In genomic region chr11:75313457-75314272, GRCh38 we compare ENCODE assay signal across 9 cellular contexts. TPM values are rescaled to one million over a fixed set of nuclear protein-coding genes. Genes with fewer than 3 reads are reported as not detected.
A peak's percentile ranks its signal among the peaks of the same experiment; 100 is the strongest.
DNase-seq lines count a peak whose midpoint lies in the region; ATAC-seq and TF ChIP-seq lines count a peak whose summit lies in the region.
"Had no signal": no experiment of that assay in that cellular context is flagged by ENCODE, and none has a peak within 500 bp of the region (broad histone marks: within the 10 kb centered on the region; RNA-seq: fewer than 3 reads in every experiment).

No MANE protein-coding gene starts in this region.

- CTCF ChIA-PET in BJ (lab: Yijun Ruan, JAX), result interaction anchor here (1.5 to 3.4 kb wide), 4 partner anchors 27 to 74 kb away, joined by 4 to 14 read pairs (median 6); no protein-coding TSS in a partner anchor

- H3K27me3 ChIP-seq in BJ (ENCODE audit: control insufficient read depth, insufficient read depth, low read length) (no peaks in the 10 kb centered on the region), esophagus muscularis mucosa (no peaks in the 10 kb centered on the region)
- H3K27me3 ChIP-seq: neutrophil had no signal

- H3K4me1 Mint-ChIP-seq in nephron, result peaks cover 34% of the 10 kb centered on the region

- no peak for ATAC-seq in activated naive CD4-positive, alpha-beta T cell treated with anti-CD3 and anti-CD28 coated beads, Interleukin-2, amount 50 U/mL, for 72 hours
- no peak for ATAC-seq in HG02623 (IDR thresholded peaks at IDR 0.05; ENCODE audit: unreplicated experiment)

- H3K36me3 Mint-ChIP-seq in nephron (ENCODE audit: low read depth), result no peaks in the 10 kb centered on the region
- no peaks in the 10 kb centered on the region for H3K36me3 Mint-ChIP-seq in activated naive CD4-positive, alpha-beta T cell treated with anti-CD3 and anti-CD28 coated beads, Interleukin-2, amount 50 U/mL, for 72 hours

- H3K27ac ChIP-seq in esophagus muscularis mucosa (replicated peaks in 1 of 4), result peak overlapping the region; percentile 85 to 94 (median 90)
- H3K27ac ChIP-seq: neutrophil had no signal

- H3K27me3 Mint-ChIP-seq in nephron (ENCODE audit: low read depth), result peaks cover 4% of the 10 kb centered on the region

- DNase-seq in BJ (ENCODE audit: low read depth) (peak; percentile 47), NCI-H82 (lab: John Stamatoyannopoulos, UW) (peak; percentile 97), esophagus muscularis mucosa (ENCODE audit: extremely low spot score) (no peak), NOMO-1 (lab: John Stamatoyannopoulos, UW; ENCODE audit: unreplicated experiment in 2 of 2) (no peak), NCI-H748 treated with DMSO at 0.1 percent for 48 hours (lab: John Stamatoyannopoulos, UW) (no peak)
- DNase-seq in activated naive CD4-positive, alpha-beta T cell treated with anti-CD3 and anti-CD28 coated beads, Interleukin-2, amount 50 U/mL, for 72 hours (ENCODE audit: low spot score in 2 of 2), result no peak

- H3K4me3 Mint-ChIP-seq in nephron, result no peak overlapping the region

- intact Hi-C loops in esophagus muscularis mucosa (cut with DNase I), result no loop called here

- H3K4me3 ChIP-seq in BJ (ENCODE audit: low read depth, low read length), result no peak overlapping the region
- H3K4me3 ChIP-seq in esophagus muscularis mucosa, result no peak overlapping the region

- no peak for TF ChIP-seq CTCF in BJ (IDR thresholded peaks at IDR 0.05; ENCODE audit: insufficient read depth, low read depth, low read length)
- TF ChIP-seq CTCF in esophagus muscularis mucosa (IDR thresholded peaks at IDR 0.05), result no peak
- no peak for TF ChIP-seq CTCF in nephron (IDR thresholded peaks at IDR 0.05; ENCODE audit: unreplicated experiment in 3 of 3)

- no peaks in the 10 kb centered on the region for H3K9me3 Mint-ChIP-seq in nephron
- no peaks in the 10 kb centered on the region for H3K9me3 Mint-ChIP-seq in activated naive CD4-positive, alpha-beta T cell treated with anti-CD3 and anti-CD28 coated beads, Interleukin-2, amount 50 U/mL, for 72 hours

- peak overlapping the region; percentile 86 to 93 (median 89) for H3K27ac Mint-ChIP-seq in nephron
- H3K27ac Mint-ChIP-seq in activated naive CD4-positive, alpha-beta T cell treated with anti-CD3 and anti-CD28 coated beads, Interleukin-2, amount 50 U/mL, for 72 hours, result no peak overlapping the region

- peaks cover 57 to 99% (median 97%) of the 10 kb centered on the region in 4 donors for H3K4me1 ChIP-seq in esophagus muscularis mucosa

- no peak for TF ChIP-seq POLR2A in esophagus muscularis mucosa (IDR thresholded peaks at IDR 0.05; ENCODE audit: low read depth)

- no peaks in the 10 kb centered on the region for H3K36me3 ChIP-seq in BJ (ENCODE audit: control insufficient read depth, insufficient read depth, low read length)
- H3K36me3 ChIP-seq in esophagus muscularis mucosa, result no peaks in the 10 kb centered on the region

- 39% methylated on average over 8 of the region's 9 CpGs for WGBS in esophagus muscularis mucosa

- TF ChIP-seq EP300 in esophagus muscularis mucosa (IDR thresholded peaks at IDR 0.05), result no peak

- POLR2A ChIA-PET in BJ (lab: Charles Lee), result no interaction called here

- no peaks in the 10 kb centered on the region for H3K9me3 ChIP-seq in esophagus muscularis mucosa
- H3K9me3 ChIP-seq: neutrophil had no signal

RNA-seq across cellular contexts. Expression of gene ARRB1, which starts 37.8 kb away (rescaled TPM):
- 10.0 and 15.7 TPM in 2 replicates for polyA plus RNA-seq in BJ (2011; rRNA removed)
- 14.8 and 25.2 TPM in 2 replicates for polyA minus RNA-seq in BJ (2011; rRNA and poly(A)+ RNA removed)
- 100 to 1,000 TPM in 1 of 4 donors, 10 to 100 TPM in 3; 41.1 to 102 (median 76.7) TPM for total RNA-seq in esophagus muscularis mucosa
- 10 to 100 TPM; 11.5 to 28.9 TPM for total RNA-seq in activated naive CD4-positive, alpha-beta T cell treated with anti-CD3 and anti-CD28 coated beads, Interleukin-2, amount 50 U/mL, for 72 hours

Comparison
In these comparisons a context has a peak if more than half of its experiments do, and no peak if none do; other contexts are left out.
1. DNase-seq: peak in BJ (single experiment) and NCI-H82 (single experiment); none in esophagus muscularis mucosa (single experiment), activated naive CD4-positive, alpha-beta T cell treated with anti-CD3 and anti-CD28 coated beads, Interleukin-2, amount 50 U/mL, for 72 hours (0 of 2), NOMO-1 (0 of 2) and NCI-H748 treated with DMSO at 0.1 percent for 48 hours (single experiment).
2. H3K27ac Mint-ChIP-seq: peak in nephron (3 of 3); none in activated naive CD4-positive, alpha-beta T cell treated with anti-CD3 and anti-CD28 coated beads, Interleukin-2, amount 50 U/mL, for 72 hours (0 of 2).